Comparison of ENCODE assay signal across 13 cellular contexts in the genomic region with DNA sequence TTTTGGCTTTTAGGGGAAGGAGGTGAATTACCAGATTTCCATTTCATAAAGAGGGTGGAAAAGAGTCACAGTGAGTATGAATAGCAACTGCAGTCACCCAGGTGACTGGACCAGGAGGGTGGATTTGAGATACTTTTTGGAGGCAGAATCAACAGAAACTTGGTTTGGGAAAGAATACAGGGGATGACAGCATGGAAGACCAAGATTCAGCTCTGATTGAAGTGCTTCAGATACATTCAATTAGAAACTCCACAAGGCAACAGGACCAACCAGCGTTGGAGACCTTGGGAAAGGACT.
A peak's percentile ranks its signal among the peaks of the same experiment; 100 is the strongest.
DNase-seq lines count a peak whose midpoint lies in the region; ATAC-seq and TF ChIP-seq lines count a peak whose summit lies in the region.
"Had no signal": no experiment of that assay in that cellular context is flagged by ENCODE, and none has a peak within 500 bp of the region (broad histone marks: within the 10 kb centered on the region; RNA-seq: fewer than 3 reads in every experiment).

No MANE protein-coding gene starts in this region.

- TF ChIP-seq CTCF in HFFc6 (IDR thresholded peaks at IDR 0.05), result no peak
- no peak for TF ChIP-seq CTCF in uterus (IDR thresholded peaks at IDR 0.05)

- no peak for TF ChIP-seq POLR2A in uterus (IDR thresholded peaks at IDR 0.05)

- no peak overlapping the region for H3K4me3 ChIP-seq in uterus
- H3K4me3 ChIP-seq: SK-N-MC, thyroid gland had no signal

- H3K4me1 Mint-ChIP-seq in activated T-cell treated with anti-CD3 and anti-CD28 coated beads, Interleukin-2, amount 50 U/mL, for 72 hours (ENCODE audit: low read depth), result peaks cover 90% of the 10 kb centered on the region
- H3K4me1 Mint-ChIP-seq in HFFc6 (ENCODE audit: low read depth), result peaks cover 23% of the 10 kb centered on the region
- H3K4me1 Mint-ChIP-seq in stimulated activated effector memory CD8-positive, alpha-beta T cell treated with anti-CD3 and anti-CD28 coated beads, Interleukin-12 subunit alpha, Interleukin-12 subunit beta, amount 100 ng/mL, for 72 hours, result peaks cover 84% of the 10 kb centered on the region

- no peaks in the 10 kb centered on the region for H3K27me3 Mint-ChIP-seq in activated T-cell treated with anti-CD3 and anti-CD28 coated beads, Interleukin-2, amount 50 U/mL, for 72 hours (ENCODE audit: low read depth)
- H3K27me3 Mint-ChIP-seq in HFFc6 (ENCODE audit: insufficient read depth), result peaks cover 3% of the 10 kb centered on the region
- H3K27me3 Mint-ChIP-seq: brain had no signal

- intact Hi-C loops in uterus (cut with DNase I; ENCODE audit: low total_unique reads) (no loop called here), sciatic nerve (cut with DNase I) (no loop called here)

- H3K4me3 Mint-ChIP-seq in activated T-cell treated with anti-CD3 and anti-CD28 coated beads, Interleukin-2, amount 50 U/mL, for 72 hours, result peak overlapping the region; percentile 42 to 68
- no peak overlapping the region for H3K4me3 Mint-ChIP-seq in HFFc6
- H3K4me3 Mint-ChIP-seq in stimulated activated effector memory CD8-positive, alpha-beta T cell treated with anti-CD3 and anti-CD28 coated beads, Interleukin-12 subunit alpha, Interleukin-12 subunit beta, amount 100 ng/mL, for 72 hours, result peak overlapping the region; percentile 40
- H3K4me3 Mint-ChIP-seq: brain had no signal

- H3K27ac Mint-ChIP-seq in activated T-cell treated with anti-CD3 and anti-CD28 coated beads, Interleukin-2, amount 50 U/mL, for 72 hours, result peak overlapping the region; percentile 70
- H3K27ac Mint-ChIP-seq in HFFc6, result 0 out of 2 replicates have a peak overlapping the region, but pooled peaks have one; percentile 3
- H3K27ac Mint-ChIP-seq in stimulated activated effector memory CD8-positive, alpha-beta T cell treated with anti-CD3 and anti-CD28 coated beads, Interleukin-12 subunit alpha, Interleukin-12 subunit beta, amount 100 ng/mL, for 72 hours, result peak overlapping the region; percentile 78

- no peaks in the 10 kb centered on the region for H3K36me3 ChIP-seq in uterus
- H3K36me3 ChIP-seq: thyroid gland had no signal

- no peaks in the 10 kb centered on the region for H3K36me3 Mint-ChIP-seq in activated T-cell treated with anti-CD3 and anti-CD28 coated beads, Interleukin-2, amount 50 U/mL, for 72 hours (ENCODE audit: insufficient read depth in 2 of 2)
- H3K36me3 Mint-ChIP-seq in HFFc6 (ENCODE audit: low read depth), result no peaks in the 10 kb centered on the region
- peaks cover 4% of the 10 kb centered on the region for H3K36me3 Mint-ChIP-seq in stimulated activated effector memory CD8-positive, alpha-beta T cell treated with anti-CD3 and anti-CD28 coated beads, Interleukin-12 subunit alpha, Interleukin-12 subunit beta, amount 100 ng/mL, for 72 hours
- H3K36me3 Mint-ChIP-seq: brain had no signal

- DNase-seq in activated T-cell treated with anti-CD3 and anti-CD28 coated beads, Interleukin-2, amount 50 U/mL, for 72 hours, result no peak
- DNase-seq in activated T-cell treated with anti-CD3 and anti-CD28 coated beads, Interleukin-2, amount 50 U/mL, for 48 hours, result no peak
- no peak for DNase-seq in HFFc6
- no peak for DNase-seq in stimulated activated effector memory CD8-positive, alpha-beta T cell treated with anti-CD3 and anti-CD28 coated beads, Interleukin-12 subunit alpha, Interleukin-12 subunit beta, amount 100 ng/mL, for 72 hours (ENCODE audit: low spot score in 2 of 2)
- no peak for DNase-seq in uterus
- no peak for DNase-seq in globus pallidus (ENCODE audit: low spot score)
- no peak for DNase-seq in sciatic nerve (ENCODE audit: low spot score)
- DNase-seq: mesendoderm, NCI-H187, thyroid gland had no signal

- peaks cover 0 to 1% of the 10 kb centered on the region in 2 donors for H3K9me3 Mint-ChIP-seq in activated T-cell treated with anti-CD3 and anti-CD28 coated beads, Interleukin-2, amount 50 U/mL, for 72 hours
- no peaks in the 10 kb centered on the region for H3K9me3 Mint-ChIP-seq in HFFc6
- no peaks in the 10 kb centered on the region for H3K9me3 Mint-ChIP-seq in stimulated activated effector memory CD8-positive, alpha-beta T cell treated with anti-CD3 and anti-CD28 coated beads, Interleukin-12 subunit alpha, Interleukin-12 subunit beta, amount 100 ng/mL, for 72 hours
- H3K9me3 Mint-ChIP-seq: brain had no signal

- no peak overlapping the region for H3K27ac ChIP-seq in uterus
- H3K27ac ChIP-seq: SK-N-MC had no signal

- no peaks in the 10 kb centered on the region for H3K9me3 ChIP-seq in uterus
- H3K9me3 ChIP-seq: thyroid gland had no signal

- no peaks in the 10 kb centered on the region for H3K4me1 ChIP-seq in uterus

- ATAC-seq in activated T-cell treated with anti-CD3 and anti-CD28 coated beads, Interleukin-2, amount 50 U/mL, for 72 hours (replicated peaks in 1 of 2), result peak; percentile 44 to 48
- ATAC-seq in HG03520 (IDR thresholded peaks at IDR 0.05; ENCODE audit: unreplicated experiment) (peak; percentile 4), sciatic nerve (no peak)
- peak; percentile 50 for ATAC-seq in stimulated activated effector memory CD8-positive, alpha-beta T cell treated with anti-CD3 and anti-CD28 coated beads, Interleukin-12 subunit alpha, Interleukin-12 subunit beta, amount 100 ng/mL, for 72 hours

- no peaks in the 10 kb centered on the region for H3K27me3 ChIP-seq in uterus
- H3K27me3 ChIP-seq: thyroid gland had no signal

Comparison
In these comparisons a context has a peak if more than half of its experiments do, and no peak if none do; other contexts are left out.
1. H3K27ac Mint-ChIP-seq: peak in every context shown above with its lines; median percentile 78 in stimulated activated effector memory CD8-positive, alpha-beta T cell treated with anti-CD3 and anti-CD28 coated beads, Interleukin-12 subunit alpha, Interleukin-12 subunit beta, amount 100 ng/mL, for 72 hours; 70 in activated T-cell treated with anti-CD3 and anti-CD28 coated beads, Interleukin-2, amount 50 U/mL, for 72 hours; 3 in HFFc6.